ENCODE assay signal across 1 cellular context in the genomic region with DNA sequence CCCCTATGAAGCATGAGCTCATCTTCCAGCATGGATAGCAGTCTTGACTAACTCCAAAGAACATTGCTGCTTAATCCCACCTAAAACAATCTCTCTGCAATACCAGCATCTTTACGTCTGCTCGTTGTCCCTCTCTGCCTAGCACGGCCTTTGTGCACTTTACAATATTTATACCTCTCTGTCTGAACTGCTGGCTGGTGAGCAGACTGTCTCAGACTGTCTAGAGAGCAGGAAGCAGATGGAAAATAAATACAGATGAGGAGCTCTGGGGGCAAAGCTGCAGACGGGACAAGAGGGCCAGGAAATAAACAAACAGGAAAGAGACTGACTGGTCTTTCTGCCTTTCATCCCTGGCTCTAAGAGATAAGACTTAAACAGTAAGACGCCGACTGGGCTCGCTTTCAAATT.
TF ChIP-seq lines count a peak whose summit lies in the region.

No MANE protein-coding gene starts in this region.

TF ChIP-seq in SK-N-SH, 30 proteins besides CTCF, POLR2A, EP300 and RAD21 (continued from another document):
- TF ChIP-seq, protein P1, sequence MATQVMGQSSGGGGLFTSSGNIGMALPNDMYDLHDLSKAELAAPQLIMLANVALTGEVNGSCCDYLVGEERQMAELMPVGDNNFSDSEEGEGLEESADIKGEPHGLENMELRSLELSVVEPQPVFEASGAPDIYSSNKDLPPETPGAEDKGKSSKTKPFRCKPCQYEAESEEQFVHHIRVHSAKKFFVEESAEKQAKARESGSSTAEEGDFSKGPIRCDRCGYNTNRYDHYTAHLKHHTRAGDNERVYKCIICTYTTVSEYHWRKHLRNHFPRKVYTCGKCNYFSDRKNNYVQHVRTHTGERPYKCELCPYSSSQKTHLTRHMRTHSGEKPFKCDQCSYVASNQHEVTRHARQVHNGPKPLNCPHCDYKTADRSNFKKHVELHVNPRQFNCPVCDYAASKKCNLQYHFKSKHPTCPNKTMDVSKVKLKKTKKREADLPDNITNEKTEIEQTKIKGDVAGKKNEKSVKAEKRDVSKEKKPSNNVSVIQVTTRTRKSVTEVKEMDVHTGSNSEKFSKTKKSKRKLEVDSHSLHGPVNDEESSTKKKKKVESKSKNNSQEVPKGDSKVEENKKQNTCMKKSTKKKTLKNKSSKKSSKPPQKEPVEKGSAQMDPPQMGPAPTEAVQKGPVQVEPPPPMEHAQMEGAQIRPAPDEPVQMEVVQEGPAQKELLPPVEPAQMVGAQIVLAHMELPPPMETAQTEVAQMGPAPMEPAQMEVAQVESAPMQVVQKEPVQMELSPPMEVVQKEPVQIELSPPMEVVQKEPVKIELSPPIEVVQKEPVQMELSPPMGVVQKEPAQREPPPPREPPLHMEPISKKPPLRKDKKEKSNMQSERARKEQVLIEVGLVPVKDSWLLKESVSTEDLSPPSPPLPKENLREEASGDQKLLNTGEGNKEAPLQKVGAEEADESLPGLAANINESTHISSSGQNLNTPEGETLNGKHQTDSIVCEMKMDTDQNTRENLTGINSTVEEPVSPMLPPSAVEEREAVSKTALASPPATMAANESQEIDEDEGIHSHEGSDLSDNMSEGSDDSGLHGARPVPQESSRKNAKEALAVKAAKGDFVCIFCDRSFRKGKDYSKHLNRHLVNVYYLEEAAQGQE (IDR thresholded peaks at IDR 0.05; ENCODE audit: low read depth, low read length): no peak
TF ChIP-seq in SK-N-SH: peak in this region for 0.
